1 cellular context compared by ENCODE assay signal in genomic region chr19:18160792-18161690, GRCh38.
TF ChIP-seq lines count a peak whose summit lies in the region.

No MANE protein-coding gene starts in this region.

TF ChIP-seq in HepG2, 621 proteins besides CTCF, POLR2A, EP300 and RAD21 (continued from another document and continues in another):
- TF ChIP-seq ERF (CRISPR knock-in tag; IDR thresholded peaks at IDR 0.05), result 0 out of 2 replicates have a peak, but pooled peaks have one; percentile 24
- TF ChIP-seq WIZ (CRISPR knock-in tag; IDR thresholded peaks at IDR 0.05), result no peak
- no peak for TF ChIP-seq KLF6 (CRISPR knock-in tag; IDR thresholded peaks at IDR 0.05)
- TF ChIP-seq XBP1 (CRISPR knock-in tag; IDR thresholded peaks at IDR 0.05), result no peak
- TF ChIP-seq MAZ (IDR thresholded peaks at IDR 0.05; ENCODE audit: borderline replicate concordance, low read depth, low read length), result 0 out of 2 replicates have a peak, but pooled peaks have one; percentile 49
- TF ChIP-seq MAZ (CRISPR knock-in tag; IDR thresholded peaks at IDR 0.05; ENCODE audit: low read depth), result no peak
- TF ChIP-seq, protein P1, sequence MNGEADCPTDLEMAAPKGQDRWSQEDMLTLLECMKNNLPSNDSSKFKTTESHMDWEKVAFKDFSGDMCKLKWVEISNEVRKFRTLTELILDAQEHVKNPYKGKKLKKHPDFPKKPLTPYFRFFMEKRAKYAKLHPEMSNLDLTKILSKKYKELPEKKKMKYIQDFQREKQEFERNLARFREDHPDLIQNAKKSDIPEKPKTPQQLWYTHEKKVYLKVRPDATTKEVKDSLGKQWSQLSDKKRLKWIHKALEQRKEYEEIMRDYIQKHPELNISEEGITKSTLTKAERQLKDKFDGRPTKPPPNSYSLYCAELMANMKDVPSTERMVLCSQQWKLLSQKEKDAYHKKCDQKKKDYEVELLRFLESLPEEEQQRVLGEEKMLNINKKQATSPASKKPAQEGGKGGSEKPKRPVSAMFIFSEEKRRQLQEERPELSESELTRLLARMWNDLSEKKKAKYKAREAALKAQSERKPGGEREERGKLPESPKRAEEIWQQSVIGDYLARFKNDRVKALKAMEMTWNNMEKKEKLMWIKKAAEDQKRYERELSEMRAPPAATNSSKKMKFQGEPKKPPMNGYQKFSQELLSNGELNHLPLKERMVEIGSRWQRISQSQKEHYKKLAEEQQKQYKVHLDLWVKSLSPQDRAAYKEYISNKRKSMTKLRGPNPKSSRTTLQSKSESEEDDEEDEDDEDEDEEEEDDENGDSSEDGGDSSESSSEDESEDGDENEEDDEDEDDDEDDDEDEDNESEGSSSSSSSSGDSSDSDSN (CRISPR knock-in tag; IDR thresholded peaks at IDR 0.05), result peak; percentile 20; the same call in 1 of the 2 replicates
- TF ChIP-seq HNRNPH1 (optimal IDR thresholded peaks at IDR 0.05; ENCODE audit: low read depth, low read length), result no peak
- TF ChIP-seq TFDP1 (CRISPR knock-in tag; IDR thresholded peaks at IDR 0.05; ENCODE audit: borderline replicate concordance), result peak; percentile 45; the same call in 1 of the 2 replicates
- TF ChIP-seq PTBP1 (IDR thresholded peaks at IDR 0.05; ENCODE audit: low read depth, low read length, poor library complexity, severe bottlenecking), result no peak
- no peak for TF ChIP-seq SMC3 (IDR thresholded peaks at IDR 0.05; ENCODE audit: low read length)
- TF ChIP-seq ARID4A (CRISPR knock-in tag; IDR thresholded peaks at IDR 0.05; ENCODE audit: borderline replicate concordance), result 0 out of 2 replicates have a peak, but pooled peaks have one; percentile 16
- TF ChIP-seq ZNF335 (CRISPR knock-in tag; IDR thresholded peaks at IDR 0.05), result no peak
- peak; percentile 50; the same call in 1 of the 2 replicates for TF ChIP-seq DNMT1 (CRISPR knock-in tag; IDR thresholded peaks at IDR 0.05)
- TF ChIP-seq SP5 (CRISPR knock-in tag; IDR thresholded peaks at IDR 0.05; ENCODE audit: borderline replicate concordance, low read depth), result peak; percentile 31; the same call in 1 of the 2 replicates
- TF ChIP-seq SP1 (IDR thresholded peaks at IDR 0.05), result no peak
- 0 out of 2 replicates have a peak, but pooled peaks have one; percentile 39 for TF ChIP-seq SP1 (CRISPR knock-in tag; IDR thresholded peaks at IDR 0.05)
- TF ChIP-seq, protein P2, sequence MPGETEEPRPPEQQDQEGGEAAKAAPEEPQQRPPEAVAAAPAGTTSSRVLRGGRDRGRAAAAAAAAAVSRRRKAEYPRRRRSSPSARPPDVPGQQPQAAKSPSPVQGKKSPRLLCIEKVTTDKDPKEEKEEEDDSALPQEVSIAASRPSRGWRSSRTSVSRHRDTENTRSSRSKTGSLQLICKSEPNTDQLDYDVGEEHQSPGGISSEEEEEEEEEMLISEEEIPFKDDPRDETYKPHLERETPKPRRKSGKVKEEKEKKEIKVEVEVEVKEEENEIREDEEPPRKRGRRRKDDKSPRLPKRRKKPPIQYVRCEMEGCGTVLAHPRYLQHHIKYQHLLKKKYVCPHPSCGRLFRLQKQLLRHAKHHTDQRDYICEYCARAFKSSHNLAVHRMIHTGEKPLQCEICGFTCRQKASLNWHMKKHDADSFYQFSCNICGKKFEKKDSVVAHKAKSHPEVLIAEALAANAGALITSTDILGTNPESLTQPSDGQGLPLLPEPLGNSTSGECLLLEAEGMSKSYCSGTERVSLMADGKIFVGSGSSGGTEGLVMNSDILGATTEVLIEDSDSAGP (CRISPR knock-in tag; IDR thresholded peaks at IDR 0.05; ENCODE audit: borderline replicate concordance), result 0 out of 2 replicates have a peak, but pooled peaks have one; percentile 29
- 0 out of 2 replicates have a peak, but pooled peaks have one; percentile 18 for TF ChIP-seq THAP11 (CRISPR knock-in tag; IDR thresholded peaks at IDR 0.05)
- TF ChIP-seq ZNF678 (CRISPR knock-in tag; IDR thresholded peaks at IDR 0.05), result no peak
- peak; percentile 27; the same call in 1 of the 2 replicates for TF ChIP-seq MTA1 (CRISPR knock-in tag; IDR thresholded peaks at IDR 0.05; ENCODE audit: borderline replicate concordance)
- TF ChIP-seq NAIF1 (CRISPR knock-in tag; IDR thresholded peaks at IDR 0.05; ENCODE audit: borderline replicate concordance), result no peak
- TF ChIP-seq MXI1 (IDR thresholded peaks at IDR 0.05; ENCODE audit: borderline replicate concordance, low read depth, low read length), result peak; percentile 63; the same call in 1 of the 3 replicates
- TF ChIP-seq MAX (IDR thresholded peaks at IDR 0.05), result peak; percentile 52
- TF ChIP-seq ZNF609 (CRISPR knock-in tag; IDR thresholded peaks at IDR 0.05; ENCODE audit: borderline replicate concordance), result no peak
- no peak for TF ChIP-seq MTF2 (CRISPR knock-in tag; IDR thresholded peaks at IDR 0.05; ENCODE audit: borderline replicate concordance)
- peak; percentile 31 for TF ChIP-seq HNRNPK (IDR thresholded peaks at IDR 0.05; ENCODE audit: low read depth, low read length, poor library complexity, severe bottlenecking)
- no peak for TF ChIP-seq ZBTB7B (CRISPR knock-in tag; IDR thresholded peaks at IDR 0.05)
- no peak for TF ChIP-seq ZNF451 (CRISPR knock-in tag; IDR thresholded peaks at IDR 0.05)
- TF ChIP-seq DMAP1 (CRISPR knock-in tag; IDR thresholded peaks at IDR 0.05), result no peak
- no peak for TF ChIP-seq ARID2 (CRISPR knock-in tag; IDR thresholded peaks at IDR 0.05; ENCODE audit: borderline replicate concordance)
- TF ChIP-seq MEIS1 (CRISPR knock-in tag; IDR thresholded peaks at IDR 0.05; ENCODE audit: borderline replicate concordance), result no peak
- TF ChIP-seq SKI (IDR thresholded peaks at IDR 0.05; ENCODE audit: partially characterized antibody), result no peak
- no peak for TF ChIP-seq MED1 (CRISPR knock-in tag; IDR thresholded peaks at IDR 0.05)
- no peak for TF ChIP-seq ZBTB20 (CRISPR knock-in tag; IDR thresholded peaks at IDR 0.05; ENCODE audit: borderline replicate concordance, low read depth)
- TF ChIP-seq ZNF660 (CRISPR knock-in tag; IDR thresholded peaks at IDR 0.05; ENCODE audit: borderline replicate concordance, low read depth), result no peak
- no peak for TF ChIP-seq ZSCAN20 (CRISPR knock-in tag; IDR thresholded peaks at IDR 0.05; ENCODE audit: borderline replicate concordance)
- TF ChIP-seq ZNF503 (CRISPR knock-in tag; IDR thresholded peaks at IDR 0.05), result no peak
- TF ChIP-seq, protein P3, sequence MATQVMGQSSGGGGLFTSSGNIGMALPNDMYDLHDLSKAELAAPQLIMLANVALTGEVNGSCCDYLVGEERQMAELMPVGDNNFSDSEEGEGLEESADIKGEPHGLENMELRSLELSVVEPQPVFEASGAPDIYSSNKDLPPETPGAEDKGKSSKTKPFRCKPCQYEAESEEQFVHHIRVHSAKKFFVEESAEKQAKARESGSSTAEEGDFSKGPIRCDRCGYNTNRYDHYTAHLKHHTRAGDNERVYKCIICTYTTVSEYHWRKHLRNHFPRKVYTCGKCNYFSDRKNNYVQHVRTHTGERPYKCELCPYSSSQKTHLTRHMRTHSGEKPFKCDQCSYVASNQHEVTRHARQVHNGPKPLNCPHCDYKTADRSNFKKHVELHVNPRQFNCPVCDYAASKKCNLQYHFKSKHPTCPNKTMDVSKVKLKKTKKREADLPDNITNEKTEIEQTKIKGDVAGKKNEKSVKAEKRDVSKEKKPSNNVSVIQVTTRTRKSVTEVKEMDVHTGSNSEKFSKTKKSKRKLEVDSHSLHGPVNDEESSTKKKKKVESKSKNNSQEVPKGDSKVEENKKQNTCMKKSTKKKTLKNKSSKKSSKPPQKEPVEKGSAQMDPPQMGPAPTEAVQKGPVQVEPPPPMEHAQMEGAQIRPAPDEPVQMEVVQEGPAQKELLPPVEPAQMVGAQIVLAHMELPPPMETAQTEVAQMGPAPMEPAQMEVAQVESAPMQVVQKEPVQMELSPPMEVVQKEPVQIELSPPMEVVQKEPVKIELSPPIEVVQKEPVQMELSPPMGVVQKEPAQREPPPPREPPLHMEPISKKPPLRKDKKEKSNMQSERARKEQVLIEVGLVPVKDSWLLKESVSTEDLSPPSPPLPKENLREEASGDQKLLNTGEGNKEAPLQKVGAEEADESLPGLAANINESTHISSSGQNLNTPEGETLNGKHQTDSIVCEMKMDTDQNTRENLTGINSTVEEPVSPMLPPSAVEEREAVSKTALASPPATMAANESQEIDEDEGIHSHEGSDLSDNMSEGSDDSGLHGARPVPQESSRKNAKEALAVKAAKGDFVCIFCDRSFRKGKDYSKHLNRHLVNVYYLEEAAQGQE (IDR thresholded peaks at IDR 0.05; ENCODE audit: borderline replicate concordance in 1 of 2, low read depth in 1 of 2, low read length in 2 of 2), result no peak
- TF ChIP-seq ASH2L (IDR thresholded peaks at IDR 0.05; ENCODE audit: insufficient read length, low read depth, low read length), result no peak
- no peak for TF ChIP-seq ZNF790 (CRISPR knock-in tag; IDR thresholded peaks at IDR 0.05; ENCODE audit: borderline replicate concordance)
- TF ChIP-seq ZNF160 (CRISPR knock-in tag; IDR thresholded peaks at IDR 0.05), result no peak
- TF ChIP-seq MTF1 (CRISPR knock-in tag; IDR thresholded peaks at IDR 0.05), result no peak
- no peak for TF ChIP-seq GTF3A (CRISPR knock-in tag; conservative IDR thresholded peaks at IDR 0.05)
